ENCODE assay signal across 11 cellular contexts in genomic region chr18:9824474-9824832, GRCh38.
DNase-seq lines count a peak whose midpoint lies in the region; ATAC-seq and TF ChIP-seq lines count a peak whose summit lies in the region.
"Had no signal": no experiment of that assay in that cellular context is flagged by ENCODE, and none has a peak within 500 bp of the region (broad histone marks: within the 10 kb centered on the region; RNA-seq: fewer than 3 reads in every experiment).

No MANE protein-coding gene starts in this region.

- H3K79me2 ChIP-seq in mammary epithelial cell (ENCODE audit: insufficient read depth, low read length): no peaks in the 10 kb centered on the region
- no peaks in the 10 kb centered on the region for H3K79me2 ChIP-seq in fibroblast of lung (ENCODE audit: control insufficient read depth, insufficient read depth, low read length)

- H3K36me3 ChIP-seq in mammary epithelial cell (ENCODE audit: insufficient read depth, low read length) (no peaks in the 10 kb centered on the region), fibroblast of lung (ENCODE audit: control insufficient read depth, insufficient read depth, low read length) (no peaks in the 10 kb centered on the region)

- H3K27ac ChIP-seq in mammary epithelial cell (ENCODE audit: insufficient read depth, low read depth, low read length): no peak overlapping the region
- H3K27ac ChIP-seq in fibroblast of lung (ENCODE audit: insufficient read depth, low read length): peak overlapping the region; percentile 33

- no peaks in the 10 kb centered on the region for H3K27me3 Mint-ChIP-seq in MCF 10A (ENCODE audit: insufficient read depth, unreplicated experiment)

- intact Hi-C loops in MCF 10A (cut with micrococcal nuclease): no loop called here
- intact Hi-C loops in mammary epithelial cell (cut with micrococcal nuclease): no loop called here

- ATAC-seq in omental fat pad (ENCODE audit: low FRiP score): peak; percentile 65

- CTCF ChIA-PET in MCF 10A (lab: Yijun Ruan, JAX): interaction anchor here (0.7 to 0.8 kb wide), 2 partner anchors 11 to 69 kb away, joined by 3 to 4 read pairs; no protein-coding TSS in a partner anchor
- CTCF ChIA-PET in mammary epithelial cell (lab: Charles Lee; ENCODE audit: low non-redundant PET): no interaction called here

- H3K4me1 Mint-ChIP-seq in MCF 10A (ENCODE audit: insufficient read depth, unreplicated experiment): peaks cover 34% of the 10 kb centered on the region

- DNase-seq in MCF 10A (ENCODE audit: unreplicated experiment): peak; percentile 27
- no peak for DNase-seq in mammary epithelial cell
- peak; percentile 88 to 91 for DNase-seq in fibroblast of lung (ENCODE audit: low read depth in 2 of 2)
- no peak for DNase-seq in omental fat pad (ENCODE audit: low spot score)
- DNase-seq in HUDEP-2 (lab: John Stamatoyannopoulos, UW; ENCODE audit: unreplicated experiment in 76 of 76): no peak
- no peak for DNase-seq in NCI-H1105 (lab: John Stamatoyannopoulos, UW)
- DNase-seq in GM20000 (ENCODE audit: low spot score): no peak
- no peak for DNase-seq in Ammon's horn (ENCODE audit: low spot score)
- DNase-seq: dermis blood vessel endothelial cell, NCI-H1105 treated with DMSO at 0.1 percent for 48 hours had no signal

- H3K27me3 ChIP-seq in mammary epithelial cell (ENCODE audit: insufficient read depth, low read length) (no peaks in the 10 kb centered on the region), fibroblast of lung (ENCODE audit: control insufficient read depth, insufficient read depth, low read length) (no peaks in the 10 kb centered on the region)

- H3K4me1 ChIP-seq in mammary epithelial cell (ENCODE audit: insufficient read depth, low read length) (peaks cover 52% of the 10 kb centered on the region), fibroblast of lung (ENCODE audit: control insufficient read depth, extremely low read depth, insufficient read depth, low read length) (peaks cover 36% of the 10 kb centered on the region)

- no peak for TF ChIP-seq CTCF in MCF 10A (IDR thresholded peaks at IDR 0.05; ENCODE audit: unreplicated experiment)
- TF ChIP-seq CTCF in mammary epithelial cell (conservative IDR thresholded peaks at IDR 0.05 in 1 of 2, IDR thresholded peaks at IDR 0.05 in 1 of 2; ENCODE audit: extremely low read depth in 1 of 2, insufficient read depth in 1 of 2, low read depth in 1 of 2, low read length in 2 of 2): no peak
- TF ChIP-seq CTCF in fibroblast of lung (conservative IDR thresholded peaks at IDR 0.05 in 1 of 2, IDR thresholded peaks at IDR 0.05 in 1 of 2; ENCODE audit: low read depth in 1 of 2, low read length in 2 of 2): no peak
- no peak for TF ChIP-seq CTCF in omental fat pad (IDR thresholded peaks at IDR 0.05)
- TF ChIP-seq CTCF in GM20000 (IDR thresholded peaks at IDR 0.05; ENCODE audit: extremely low read depth, missing control alignments): no peak

- 65% methylated on average over 3 of the region's 3 CpGs for WGBS in mammary epithelial cell (ENCODE audit: low coverage, missing lambda C conversion rate)

- H2AFZ ChIP-seq in mammary epithelial cell (ENCODE audit: low read depth, low read length) (no peak overlapping the region), fibroblast of lung (ENCODE audit: low read length) (no peak overlapping the region)

- peaks cover 6% of the 10 kb centered on the region for H3K36me3 Mint-ChIP-seq in MCF 10A (ENCODE audit: insufficient read depth, unreplicated experiment)

- H3K4me2 ChIP-seq in mammary epithelial cell (ENCODE audit: insufficient read depth, low read depth, low read length) (no peak overlapping the region), fibroblast of lung (ENCODE audit: extremely low read depth, insufficient read depth, low read length) (no peak overlapping the region)

- in situ Hi-C loops in mammary epithelial cell (cut with MboI; ENCODE audit: low sequenced_read_pairs in 2 of 2): no loop called here

- no peaks in the 10 kb centered on the region for H3K9me3 Mint-ChIP-seq in MCF 10A (ENCODE audit: unreplicated experiment)
- H3K9me3 Mint-ChIP-seq: activated T-helper 1 cell treated with anti-CD3 and anti-CD28 coated beads, Interleukin-12 subunit alpha, Interleukin-12 subunit beta, Interleukin-2, Interleukin-4 antibody, amounts not matched to agents 30 ng/mL and 10 ng/mL and 1 ng/mL, durations not matched to agents 14 hours and 24 hours and 36 hours had no signal

- POLR2A ChIA-PET in MCF 10A (lab: Yijun Ruan, JAX): interaction anchor here (0.6 to 6.4 kb wide), 5 partner anchors 15 to 125 kb away, joined by 3 to 57 read pairs (median 3); partner anchors contain the start of gene VAPA

- H3K4me3 ChIP-seq in mammary epithelial cell (replicated peaks in 1 of 3; ENCODE audit: insufficient read depth in 1 of 3, low read depth in 2 of 3, low read length in 3 of 3) (no peak overlapping the region), fibroblast of lung (replicated peaks in 1 of 4; ENCODE audit: control extremely low read depth in 1 of 4, insufficient read depth in 1 of 4, low read depth in 3 of 4, low read length in 4 of 4) (no peak overlapping the region)

- no peak overlapping the region for H3K27ac Mint-ChIP-seq in MCF 10A (ENCODE audit: low read depth, unreplicated experiment)
- H3K27ac Mint-ChIP-seq: activated T-helper 1 cell treated with anti-CD3 and anti-CD28 coated beads, Interleukin-12 subunit alpha, Interleukin-12 subunit beta, Interleukin-2, Interleukin-4 antibody, amounts not matched to agents 30 ng/mL and 10 ng/mL and 1 ng/mL, durations not matched to agents 14 hours and 24 hours and 36 hours had no signal

- no TSS peak for BruUV-seq in MCF 10A (replicated peaks; lab: Mats Ljungman, UMichigan)
- BruUV-seq in mammary epithelial cell (replicated peaks; lab: Mats Ljungman, UMichigan): no TSS peak

- H4K20me1 ChIP-seq in mammary epithelial cell (ENCODE audit: insufficient read depth, low read length) (no peaks in the 10 kb centered on the region), fibroblast of lung (ENCODE audit: control insufficient read depth, extremely low read depth, insufficient read depth, low read length) (no peaks in the 10 kb centered on the region)

- no peak overlapping the region for H3K9ac ChIP-seq in mammary epithelial cell (ENCODE audit: insufficient read depth, low read length)
- H3K9ac ChIP-seq in fibroblast of lung (ENCODE audit: insufficient read depth, low read length): no peak overlapping the region

- dilution Hi-C loops in mammary epithelial cell (cut with HindIII; ENCODE audit: low sequenced_read_pairs): no loop called here

- H3K9me3 ChIP-seq in mammary epithelial cell (replicated peaks; ENCODE audit: insufficient read depth, low read length) (no peaks in the 10 kb centered on the region), fibroblast of lung (ENCODE audit: control insufficient read depth, insufficient read depth, low read depth, low read length) (no peaks in the 10 kb centered on the region)

- H3K4me3 Mint-ChIP-seq in MCF 10A (ENCODE audit: unreplicated experiment): no peak overlapping the region
- H3K4me3 Mint-ChIP-seq: activated T-helper 1 cell treated with anti-CD3 and anti-CD28 coated beads, Interleukin-12 subunit alpha, Interleukin-12 subunit beta, Interleukin-2, Interleukin-4 antibody, amounts not matched to agents 30 ng/mL and 10 ng/mL and 1 ng/mL, durations not matched to agents 14 hours and 24 hours and 36 hours had no signal

Comparison
In these comparisons a context has a peak if more than half of its experiments do, and no peak if none do; other contexts are left out.
1. DNase-seq: peak in MCF 10A (single experiment) and fibroblast of lung (2 of 2); none in mammary epithelial cell (single experiment), omental fat pad (single experiment), HUDEP-2 (0 of 76), NCI-H1105 (single experiment), GM20000 (single experiment) and Ammon's horn (single experiment).